8 cellular contexts compared by ENCODE assay signal in genomic region chr10:101694674-101695403, GRCh38. TPM values are rescaled to one million over a fixed set of nuclear protein-coding genes. Genes with fewer than 3 reads are reported as not detected.
DNase-seq lines count a peak whose midpoint lies in the region; ATAC-seq, FAIRE-seq and TF ChIP-seq lines count a peak whose summit lies in the region.

Gene FBXW4, minus strand, starts transcription at chr10:101695170. Its CDS starts 65 bp downstream, at chr10:101695105.

- no peaks in the 10 kb centered on the region for H3K36me3 Mint-ChIP-seq in WTC11

- peak within 1 kb of the TSS; percentile 98 for H3K4me3 ChIP-seq in GM06990 (replicated peaks; ENCODE audit: low read depth, low read length)
- peak within 1 kb of the TSS; percentile 97 for H3K4me3 ChIP-seq in bronchial epithelial cell (ENCODE audit: low read depth, low read length)

- FAIRE-seq in bronchial epithelial cell (lab: Jason Lieb, UNC): no peak

- peaks cover 2% of the 10 kb centered on the region; the same call in 1 of the 2 replicates for H3K36me3 ChIP-seq in GM06990 (ENCODE audit: control insufficient read depth, insufficient read depth, low read length)
- no peaks in the 10 kb centered on the region for H3K36me3 ChIP-seq in bronchial epithelial cell (ENCODE audit: control insufficient read depth, insufficient read depth, low read length)

- POLR2A ChIA-PET in WTC11 (lab: Charles Lee): interaction anchor here (1.5 kb wide), 1 partner anchor 124 kb away, joined by 6 read pairs; the partner anchor contains the start of gene OGA

- ATAC-seq in GM21737 (IDR thresholded peaks at IDR 0.05; ENCODE audit: unreplicated experiment): peak; percentile 69
- peak; percentile 70 for ATAC-seq in WTC11

- peak within 1 kb of the TSS; percentile 81 for H3K4me3 Mint-ChIP-seq in WTC11

- peak within 1 kb of the TSS; percentile 95 for H3K27ac Mint-ChIP-seq in WTC11

- peak; percentile 89 for DNase-seq in GM06990 (ENCODE audit: extremely low read depth, insufficient read length)
- DNase-seq in Kasumi-1 (lab: John Stamatoyannopoulos, UW): peak; percentile 66 to 68
- DNase-seq in WTC11 (ENCODE audit: low spot score): peak; percentile 69
- DNase-seq in bronchial epithelial cell (ENCODE audit: low read depth): no peak
- peak; percentile 24 for DNase-seq in inferior parietal cortex (ENCODE audit: extremely low spot score)
- peak; percentile 72 for DNase-seq in stimulated activated CD4-positive, alpha-beta T cell treated with anti-CD3 and anti-CD28 coated beads, Interleukin-12 subunit alpha, Interleukin-12 subunit beta, amount 100 ng/mL, for 4 hours
- no peak for DNase-seq in NCI-H1105 (lab: John Stamatoyannopoulos, UW)

- H3K4me1 Mint-ChIP-seq in WTC11: peaks cover 37% of the 10 kb centered on the region

- CTCF ChIA-PET in WTC11 (lab: Charles Lee): interaction anchor here (0.8 to 1.8 kb wide), 7 partner anchors 48 to 146 kb away, joined by 3 to 12 read pairs (median 5); no protein-coding TSS in a partner anchor

- no peaks in the 10 kb centered on the region for H3K9me3 Mint-ChIP-seq in WTC11

- no peaks in the 10 kb centered on the region for H3K27me3 ChIP-seq in GM06990 (replicated peaks; ENCODE audit: control insufficient read depth, insufficient read depth, low read length)
- H3K27me3 ChIP-seq in bronchial epithelial cell (ENCODE audit: control insufficient read depth, insufficient read depth, low read length): no peaks in the 10 kb centered on the region

- TF ChIP-seq CTCF in GM06990 (IDR thresholded peaks at IDR 0.05; ENCODE audit: insufficient read depth, low read length, poor library complexity, severe bottlenecking) (no peak), WTC11 (IDR thresholded peaks at IDR 0.05) (no peak), bronchial epithelial cell (IDR thresholded peaks at IDR 0.05; ENCODE audit: insufficient read depth, low read length, severe bottlenecking) (no peak)

- H3K27me3 Mint-ChIP-seq in WTC11 (ENCODE audit: low read depth): no peaks in the 10 kb centered on the region

TF ChIP-seq in WTC11, 78 proteins besides CTCF, POLR2A, EP300 and RAD21 (continues in another document):
- TF ChIP-seq ZNF121 (CRISPR knock-in tag; IDR thresholded peaks at IDR 0.05) (no peak), MYBL2 (CRISPR knock-in tag; IDR thresholded peaks at IDR 0.05) (0 out of 2 replicates have a peak, but pooled peaks have one; percentile 16), NR1H2 (CRISPR knock-in tag; IDR thresholded peaks at IDR 0.05) (no peak), SP1 (CRISPR knock-in tag; conservative IDR thresholded peaks at IDR 0.05) (peak; percentile 64), USF1 (CRISPR knock-in tag; IDR thresholded peaks at IDR 0.05) (peak; percentile 90), ZNF219 (CRISPR knock-in tag; IDR thresholded peaks at IDR 0.05; ENCODE audit: borderline replicate concordance) (no peak), KAT7 (CRISPR knock-in tag; IDR thresholded peaks at IDR 0.05; ENCODE audit: borderline replicate concordance) (peak; percentile 8; the same call in 1 of the 2 replicates), AR (CRISPR knock-in tag; IDR thresholded peaks at IDR 0.05) (no peak), TEAD1 (CRISPR knock-in tag; IDR thresholded peaks at IDR 0.05) (peak; percentile 77), ZNF416 (CRISPR knock-in tag; IDR thresholded peaks at IDR 0.05) (no peak), PREB (CRISPR knock-in tag; IDR thresholded peaks at IDR 0.05; ENCODE audit: borderline replicate concordance) (peak; percentile 40; the same call in 1 of the 2 replicates), PRRX2 (CRISPR knock-in tag; IDR thresholded peaks at IDR 0.05) (no peak), MXD4 (CRISPR knock-in tag; IDR thresholded peaks at IDR 0.05; ENCODE audit: borderline replicate concordance) (no peak), NFE2L1 (CRISPR knock-in tag; IDR thresholded peaks at IDR 0.05) (peak; percentile 31; the same call in 1 of the 2 replicates)
- TF ChIP-seq, protein P1, sequence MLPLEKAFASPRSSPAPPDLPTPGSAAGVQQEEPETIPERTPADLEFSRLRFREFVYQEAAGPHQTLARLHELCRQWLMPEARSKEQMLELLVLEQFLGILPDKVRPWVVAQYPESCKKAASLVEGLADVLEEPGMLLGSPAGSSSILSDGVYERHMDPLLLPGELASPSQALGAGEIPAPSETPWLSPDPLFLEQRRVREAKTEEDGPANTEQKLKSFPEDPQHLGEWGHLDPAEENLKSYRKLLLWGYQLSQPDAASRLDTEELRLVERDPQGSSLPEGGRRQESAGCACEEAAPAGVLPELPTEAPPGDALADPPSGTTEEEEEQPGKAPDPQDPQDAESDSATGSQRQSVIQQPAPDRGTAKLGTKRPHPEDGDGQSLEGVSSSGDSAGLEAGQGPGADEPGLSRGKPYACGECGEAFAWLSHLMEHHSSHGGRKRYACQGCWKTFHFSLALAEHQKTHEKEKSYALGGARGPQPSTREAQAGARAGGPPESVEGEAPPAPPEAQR (CRISPR knock-in tag; IDR thresholded peaks at IDR 0.05): no peak
- TF ChIP-seq, protein P2, sequence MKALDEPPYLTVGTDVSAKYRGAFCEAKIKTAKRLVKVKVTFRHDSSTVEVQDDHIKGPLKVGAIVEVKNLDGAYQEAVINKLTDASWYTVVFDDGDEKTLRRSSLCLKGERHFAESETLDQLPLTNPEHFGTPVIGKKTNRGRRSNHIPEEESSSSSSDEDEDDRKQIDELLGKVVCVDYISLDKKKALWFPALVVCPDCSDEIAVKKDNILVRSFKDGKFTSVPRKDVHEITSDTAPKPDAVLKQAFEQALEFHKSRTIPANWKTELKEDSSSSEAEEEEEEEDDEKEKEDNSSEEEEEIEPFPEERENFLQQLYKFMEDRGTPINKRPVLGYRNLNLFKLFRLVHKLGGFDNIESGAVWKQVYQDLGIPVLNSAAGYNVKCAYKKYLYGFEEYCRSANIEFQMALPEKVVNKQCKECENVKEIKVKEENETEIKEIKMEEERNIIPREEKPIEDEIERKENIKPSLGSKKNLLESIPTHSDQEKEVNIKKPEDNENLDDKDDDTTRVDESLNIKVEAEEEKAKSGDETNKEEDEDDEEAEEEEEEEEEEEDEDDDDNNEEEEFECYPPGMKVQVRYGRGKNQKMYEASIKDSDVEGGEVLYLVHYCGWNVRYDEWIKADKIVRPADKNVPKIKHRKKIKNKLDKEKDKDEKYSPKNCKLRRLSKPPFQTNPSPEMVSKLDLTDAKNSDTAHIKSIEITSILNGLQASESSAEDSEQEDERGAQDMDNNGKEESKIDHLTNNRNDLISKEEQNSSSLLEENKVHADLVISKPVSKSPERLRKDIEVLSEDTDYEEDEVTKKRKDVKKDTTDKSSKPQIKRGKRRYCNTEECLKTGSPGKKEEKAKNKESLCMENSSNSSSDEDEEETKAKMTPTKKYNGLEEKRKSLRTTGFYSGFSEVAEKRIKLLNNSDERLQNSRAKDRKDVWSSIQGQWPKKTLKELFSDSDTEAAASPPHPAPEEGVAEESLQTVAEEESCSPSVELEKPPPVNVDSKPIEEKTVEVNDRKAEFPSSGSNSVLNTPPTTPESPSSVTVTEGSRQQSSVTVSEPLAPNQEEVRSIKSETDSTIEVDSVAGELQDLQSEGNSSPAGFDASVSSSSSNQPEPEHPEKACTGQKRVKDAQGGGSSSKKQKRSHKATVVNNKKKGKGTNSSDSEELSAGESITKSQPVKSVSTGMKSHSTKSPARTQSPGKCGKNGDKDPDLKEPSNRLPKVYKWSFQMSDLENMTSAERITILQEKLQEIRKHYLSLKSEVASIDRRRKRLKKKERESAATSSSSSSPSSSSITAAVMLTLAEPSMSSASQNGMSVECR (CRISPR knock-in tag; IDR thresholded peaks at IDR 0.05; ENCODE audit: borderline replicate concordance): peak; percentile 78; the same call in 1 of the 2 replicates

RNA-seq across cellular contexts. Expression of gene FBXW4, which starts in this region (rescaled TPM):
- total RNA-seq in WTC11 (2021) (45.3 to 47.9 TPM (median 46.3 TPM) in 3 replicates), bronchial epithelial cell (49.5 and 72.6 TPM in 2 replicates)

Comparison
In these comparisons a context has a peak if more than half of its experiments do, and no peak if none do; other contexts are left out.
1. DNase-seq: peak in GM06990 (single experiment), Kasumi-1 (2 of 2), WTC11 (single experiment), inferior parietal cortex (single experiment) and stimulated activated CD4-positive, alpha-beta T cell treated with anti-CD3 and anti-CD28 coated beads, Interleukin-12 subunit alpha, Interleukin-12 subunit beta, amount 100 ng/mL, for 4 hours (single experiment); none in bronchial epithelial cell (single experiment) and NCI-H1105 (single experiment).